14 cellular contexts compared by ENCODE assay signal in the genomic region with DNA sequence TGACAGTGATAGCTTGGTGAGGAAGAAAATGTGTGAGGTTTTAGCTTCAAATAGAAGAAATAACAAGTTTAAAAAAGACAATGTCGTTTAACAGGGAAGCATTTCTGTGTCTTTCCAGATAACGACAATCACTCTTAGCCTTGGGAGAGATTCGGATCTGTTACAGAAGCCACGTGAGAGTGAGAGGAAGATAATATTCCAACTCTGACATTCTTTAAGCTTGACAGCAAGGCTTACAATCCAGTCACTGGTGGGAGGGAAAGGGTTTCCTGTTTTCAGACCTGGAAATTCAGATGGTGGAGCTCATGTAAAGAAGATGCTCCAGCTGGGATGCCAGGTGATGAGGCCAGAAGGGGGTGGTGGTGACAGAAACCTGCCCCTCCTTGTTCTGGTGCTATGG. TPM values are rescaled to one million over a fixed set of nuclear protein-coding genes. Genes with fewer than 3 reads are reported as not detected.
DNase-seq lines count a peak whose midpoint lies in the region; ATAC-seq, FAIRE-seq and TF ChIP-seq lines count a peak whose summit lies in the region.
"Had no signal": no experiment of that assay in that cellular context is flagged by ENCODE, and none has a peak within 500 bp of the region (broad histone marks: within the 10 kb centered on the region; RNA-seq: fewer than 3 reads in every experiment).

No MANE protein-coding gene starts in this region.

- H3K27me3 Mint-ChIP-seq in brain (peaks cover 12% of the 10 kb centered on the region), immature natural killer cell (ENCODE audit: low read depth in 3 of 3) (peaks cover 2 to 8% (median 7%) of the 10 kb centered on the region in 3 donors), MCF 10A (ENCODE audit: insufficient read depth, unreplicated experiment) (no peaks in the 10 kb centered on the region)
- no peaks in the 10 kb centered on the region for H3K27me3 Mint-ChIP-seq in activated naive CD4-positive, alpha-beta T cell treated with anti-CD3 and anti-CD28 coated beads for 36 hours (ENCODE audit: low read depth)
- H3K27me3 Mint-ChIP-seq: activated CD4-positive, alpha-beta memory T cell treated with anti-CD3 and anti-CD28 coated beads for 36 hours had no signal

- peak overlapping the region; percentile 28 for H3K4me2 ChIP-seq in smooth muscle cell

- FAIRE-seq in GM18507 (lab: Jason Lieb, UNC): peak; percentile 24
- FAIRE-seq: small intestine had no signal

- no TSS peak for BruUV-seq in MCF 10A (replicated peaks; lab: Mats Ljungman, UMichigan)

- no peaks in the 10 kb centered on the region for H4K20me1 ChIP-seq in smooth muscle cell (ENCODE audit: low read depth)

- CTCF ChIA-PET in activated naive CD4-positive, alpha-beta T cell treated with anti-CD3 and anti-CD28 coated beads for 36 hours (lab: Charles Lee): interaction anchor here (1.0 kb wide), 1 partner anchor 314 kb away, joined by 3 read pairs; no protein-coding TSS in a partner anchor
- CTCF ChIA-PET in MCF 10A (lab: Yijun Ruan, JAX): interaction anchor here (0.6 to 0.8 kb wide), 2 partner anchors 12 to 21 kb away, joined by 3 read pairs; no protein-coding TSS in a partner anchor

- peaks cover 3% of the 10 kb centered on the region for H3K4me1 ChIP-seq in smooth muscle cell (ENCODE audit: low read depth)

- H3K36me3 ChIP-seq in smooth muscle cell (ENCODE audit: low read depth): no peaks in the 10 kb centered on the region

- peaks cover 16% of the 10 kb centered on the region for H3K4me1 Mint-ChIP-seq in brain
- H3K4me1 Mint-ChIP-seq in immature natural killer cell: peaks cover 55 to 57% of the 10 kb centered on the region in 2 donors
- H3K4me1 Mint-ChIP-seq in activated naive CD4-positive, alpha-beta T cell treated with anti-CD3 and anti-CD28 coated beads for 36 hours (ENCODE audit: low read depth): peaks cover 8% of the 10 kb centered on the region
- no peaks in the 10 kb centered on the region for H3K4me1 Mint-ChIP-seq in MCF 10A (ENCODE audit: insufficient read depth, unreplicated experiment)

- H3K4me3 Mint-ChIP-seq in brain (no peak overlapping the region), immature natural killer cell (no peak overlapping the region), MCF 10A (ENCODE audit: unreplicated experiment) (no peak overlapping the region)
- H3K4me3 Mint-ChIP-seq in activated naive CD4-positive, alpha-beta T cell treated with anti-CD3 and anti-CD28 coated beads for 36 hours: no peak overlapping the region
- H3K4me3 Mint-ChIP-seq: activated CD4-positive, alpha-beta memory T cell treated with anti-CD3 and anti-CD28 coated beads for 36 hours; T-helper 2 cell treated with Interferon-gamma antibody and Interleukin-4, amounts not matched to agents 5 μg/mL and 100 μg/mL, for 36 hours had no signal

- intact Hi-C loops in activated naive CD4-positive, alpha-beta T cell treated with anti-CD3 and anti-CD28 coated beads for 36 hours (cut with micrococcal nuclease): no loop called here
- intact Hi-C loops in MCF 10A (cut with micrococcal nuclease): no loop called here

- DNase-seq in GM18507 (ENCODE audit: extremely low spot score, insufficient read length, low read depth) (no peak), immature natural killer cell (no peak), smooth muscle cell (lab: John Stamatoyannopoulos, UW; ENCODE audit: unreplicated experiment) (no peak), islet precursor cell (no peak), MCF 10A (ENCODE audit: unreplicated experiment) (no peak)
- DNase-seq in activated naive CD4-positive, alpha-beta T cell treated with anti-CD3 and anti-CD28 coated beads for 36 hours: no peak
- DNase-seq: activated CD4-positive, alpha-beta memory T cell treated with anti-CD3 and anti-CD28 coated beads for 36 hours; activated gamma-delta T cell treated with Interleukin-2 at 50 U/mL for 16 hours; hippocampal formation; NCI-H2171 treated with DMSO at 0.1 percent for 48 hours; small intestine had no signal

- no peak overlapping the region for H3K27ac ChIP-seq in smooth muscle cell (ENCODE audit: low read depth)

- H3K27ac Mint-ChIP-seq in brain (peak overlapping the region in 3 of 5 experiments; percentile 1 to 86 (median 47)), immature natural killer cell (peak overlapping the region in 4 of 6 donors; percentile 8 to 72 (median 36)), MCF 10A (ENCODE audit: low read depth, unreplicated experiment) (no peak overlapping the region)
- H3K27ac Mint-ChIP-seq in activated naive CD4-positive, alpha-beta T cell treated with anti-CD3 and anti-CD28 coated beads for 36 hours: no peak overlapping the region
- H3K27ac Mint-ChIP-seq: activated CD4-positive, alpha-beta memory T cell treated with anti-CD3 and anti-CD28 coated beads for 36 hours; T-helper 2 cell treated with Interferon-gamma antibody and Interleukin-4, amounts not matched to agents 5 μg/mL and 100 μg/mL, for 36 hours had no signal

- no peak overlapping the region for H3K9ac ChIP-seq in smooth muscle cell (ENCODE audit: low read depth)

- H3K36me3 Mint-ChIP-seq in brain (no peaks in the 10 kb centered on the region), immature natural killer cell (no peaks in the 10 kb centered on the region), MCF 10A (ENCODE audit: insufficient read depth, unreplicated experiment) (no peaks in the 10 kb centered on the region)
- no peaks in the 10 kb centered on the region for H3K36me3 Mint-ChIP-seq in activated naive CD4-positive, alpha-beta T cell treated with anti-CD3 and anti-CD28 coated beads for 36 hours (ENCODE audit: low read depth)
- H3K36me3 Mint-ChIP-seq: activated CD4-positive, alpha-beta memory T cell treated with anti-CD3 and anti-CD28 coated beads for 36 hours had no signal

- H3K9me3 Mint-ChIP-seq in brain (peaks cover 0 to 3% (median 0%) of the 10 kb centered on the region in 5 experiments), immature natural killer cell (no peaks in the 10 kb centered on the region), MCF 10A (ENCODE audit: unreplicated experiment) (no peaks in the 10 kb centered on the region)
- H3K9me3 Mint-ChIP-seq in activated naive CD4-positive, alpha-beta T cell treated with anti-CD3 and anti-CD28 coated beads for 36 hours: no peaks in the 10 kb centered on the region
- H3K9me3 Mint-ChIP-seq: activated CD4-positive, alpha-beta memory T cell treated with anti-CD3 and anti-CD28 coated beads for 36 hours; T-helper 2 cell treated with Interferon-gamma antibody and Interleukin-4, amounts not matched to agents 5 μg/mL and 100 μg/mL, for 36 hours had no signal

- TF ChIP-seq CTCF in brain (conservative IDR thresholded peaks at IDR 0.05): no peak
- TF ChIP-seq CTCF in smooth muscle cell (IDR thresholded peaks at IDR 0.05; ENCODE audit: borderline replicate concordance, insufficient read depth, poor library complexity, severe bottlenecking): no peak
- TF ChIP-seq CTCF in MCF 10A (IDR thresholded peaks at IDR 0.05; ENCODE audit: unreplicated experiment): no peak

- no peaks in the 10 kb centered on the region for H3F3A ChIP-seq in smooth muscle cell (ENCODE audit: low read depth)

- H3K9me3 ChIP-seq in smooth muscle cell (replicated peaks; ENCODE audit: low read depth): no peaks in the 10 kb centered on the region

- WGBS in smooth muscle cell (ENCODE audit: low lambda C conversion rate): 32% methylated on average over 4 of the region's 4 CpGs

- H2AFZ ChIP-seq in smooth muscle cell (ENCODE audit: low read depth): peak overlapping the region; percentile 44

- H3K79me2 ChIP-seq in smooth muscle cell (ENCODE audit: low read depth): no peaks in the 10 kb centered on the region

- POLR2A ChIA-PET in MCF 10A (lab: Yijun Ruan, JAX): interaction anchor here (0.7 kb wide), 1 partner anchor 24 kb away, joined by 4 read pairs; no protein-coding TSS in a partner anchor

- no peak overlapping the region for H3K4me3 ChIP-seq in smooth muscle cell

- ATAC-seq in GM18519 (IDR thresholded peaks at IDR 0.05; ENCODE audit: low FRiP score, unreplicated experiment): no peak

- no peaks in the 10 kb centered on the region for H3K27me3 ChIP-seq in smooth muscle cell (ENCODE audit: low read depth)

RNA-seq across cellular contexts. Expression of a gene that starts 30.8 kb away (rescaled TPM):
- polyA plus RNA-seq in brain (ENCODE audit: insufficient read depth, low read depth, low replicate concordance) (0.64 TPM), immature natural killer cell (under 1 TPM in 2 of 3 donors, not detected in 1; 0.28 to 0.39 TPM), smooth muscle cell (0.42 and 0.61 TPM in 2 replicates)
- total RNA-seq in smooth muscle cell (0.81 and 1.5 TPM in 2 replicates), MCF 10A (2022) (1.7 and 2.1 TPM in 2 replicates)
- 1 to 10 TPM; 1.1 to 1.2 TPM for total RNA-seq in activated naive CD4-positive, alpha-beta T cell treated with anti-CD3 and anti-CD28 coated beads for 36 hours

RNA-seq across cellular contexts. Expression of a gene that starts 31.1 kb away (rescaled TPM):
- polyA plus RNA-seq in brain (ENCODE audit: insufficient read depth, low read depth, low replicate concordance) (0.24 TPM), immature natural killer cell (under 1 TPM in 2 of 3 donors, not detected in 1; 0.74 to 0.97 TPM), smooth muscle cell (2.6 and 3.4 TPM in 2 replicates)
- total RNA-seq in smooth muscle cell (8.0 and 9.2 TPM in 2 replicates), MCF 10A (2022) (4.0 TPM in 2 replicates)
- 1 to 10 TPM; 2.4 to 2.7 TPM for total RNA-seq in activated naive CD4-positive, alpha-beta T cell treated with anti-CD3 and anti-CD28 coated beads for 36 hours

Comparison
In these comparisons a context has a peak if more than half of its experiments do, and no peak if none do; other contexts are left out.
1. H3K27ac Mint-ChIP-seq: peak in brain (3 of 5) and immature natural killer cell (4 of 6); none in activated naive CD4-positive, alpha-beta T cell treated with anti-CD3 and anti-CD28 coated beads for 36 hours (single experiment) and MCF 10A (single experiment).